Comparison of ENCODE assay signal across 9 cellular contexts in genomic region chr2:205683991-205684390, GRCh38. TPM values are rescaled to one million over a fixed set of nuclear protein-coding genes. Genes with fewer than 3 reads are reported as not detected.
A peak's percentile ranks its signal among the peaks of the same experiment; 100 is the strongest.
DNase-seq lines count a peak whose midpoint lies in the region; ATAC-seq, FAIRE-seq and TF ChIP-seq lines count a peak whose summit lies in the region.
"Had no signal": no experiment of that assay in that cellular context is flagged by ENCODE, and none has a peak within 500 bp of the region (broad histone marks: within the 10 kb centered on the region; RNA-seq: fewer than 3 reads in every experiment).

No MANE protein-coding gene starts in this region.

- peak overlapping the region; percentile 91 for H3K9ac ChIP-seq in NT2/D1 (ENCODE audit: insufficient read length, low read depth)
- H3K9ac ChIP-seq in endothelial cell of umbilical vein (replicated peaks; ENCODE audit: extremely low read depth, insufficient read depth, low read length): peak overlapping the region; percentile 92
- H3K9ac ChIP-seq in neural cell (ENCODE audit: low read length): peak overlapping the region; percentile 88

- CTCF ChIA-PET in endothelial cell of umbilical vein (lab: Charles Lee): interaction anchor here (1.1 to 4.1 kb wide), 6 partner anchors 15 to 1539 kb away, joined by 4 to 29 read pairs (median 8); no protein-coding TSS in a partner anchor

- no peak for ATAC-seq in HG03280 (IDR thresholded peaks at IDR 0.05; ENCODE audit: unreplicated experiment)
- ATAC-seq in left colon: no peak
- ATAC-seq: natural killer cell treated with Interleukin-12 subunit alpha and Interleukin-12 subunit beta and Interleukin-15 and Interleukin-18, amount 100 ng/mL, for 72 hours had no signal

- no peaks in the 10 kb centered on the region for H3K9me1 ChIP-seq in endothelial cell of umbilical vein (replicated peaks; ENCODE audit: control insufficient read depth, extremely low read depth, insufficient read depth, low read length)

- intact Hi-C loops in endothelial cell of umbilical vein (cut with micrococcal nuclease): loop anchor here (2.0 to 5.0 kb wide), 2 partner anchors 85 to 487 kb away; no protein-coding TSS in a partner anchor
- intact Hi-C loops in left colon (cut with DNase I, micrococcal nuclease): no loop called here

- dilution Hi-C loops in endothelial cell of umbilical vein (cut with MboI; ENCODE audit: extremely low pct_ligation_motif_present, low sequenced_read_pairs): no loop called here

- H3K4me1 ChIP-seq in ACC112 (ENCODE audit: control insufficient read depth, insufficient read depth, low read length, unreplicated experiment) (peaks cover 13% of the 10 kb centered on the region), NT2/D1 (ENCODE audit: insufficient read depth, insufficient read length) (peaks cover 14% of the 10 kb centered on the region), endothelial cell of umbilical vein (ENCODE audit: control insufficient read depth, extremely low read depth, insufficient read depth, low read length) (peaks cover 49% of the 10 kb centered on the region)

- H3K27me3 ChIP-seq in ACC112 (ENCODE audit: insufficient read depth, low read length): no peaks in the 10 kb centered on the region
- H3K27me3 ChIP-seq in NT2/D1 (ENCODE audit: insufficient read depth, insufficient read length): peaks cover 4% of the 10 kb centered on the region
- H3K27me3 ChIP-seq in endothelial cell of umbilical vein (ENCODE audit: control insufficient read depth in 2 of 2, insufficient read depth in 2 of 2, low read length in 2 of 2): no peaks in the 10 kb centered on the region
- peaks cover 46% of the 10 kb centered on the region for H3K27me3 ChIP-seq in neural cell (ENCODE audit: insufficient read depth, low read depth, low read length)

- TF ChIP-seq EP300 in neural cell (conservative IDR thresholded peaks at IDR 0.05; ENCODE audit: poor library complexity, severe bottlenecking): no peak

- TF ChIP-seq CTCF in endothelial cell of umbilical vein (IDR thresholded peaks at IDR 0.05; ENCODE audit: extremely low read depth in 1 of 2, insufficient read depth in 1 of 2, low read depth in 1 of 2, low read length in 2 of 2): no peak
- no peak for TF ChIP-seq CTCF in neural cell (IDR thresholded peaks at IDR 0.05; ENCODE audit: poor library complexity, severe bottlenecking)

- no peak overlapping the region for H3K27ac ChIP-seq in ACC112 (ENCODE audit: low read depth, low read length)
- peak overlapping the region; percentile 73 for H3K27ac ChIP-seq in endothelial cell of umbilical vein (ENCODE audit: insufficient read depth, low read depth, low read length)
- H3K27ac ChIP-seq in neural cell (ENCODE audit: low read length): no peak overlapping the region
- no peak overlapping the region for H3K27ac ChIP-seq in caudate nucleus (ENCODE audit: low read depth, low read length)

- no peaks in the 10 kb centered on the region for H4K20me1 ChIP-seq in endothelial cell of umbilical vein (replicated peaks; ENCODE audit: control insufficient read depth, extremely low read depth, insufficient read depth, low read length)
- H4K20me1 ChIP-seq in neural cell (ENCODE audit: insufficient read depth): no peaks in the 10 kb centered on the region

- peak overlapping the region; percentile 13 for H2AFZ ChIP-seq in ACC112 (ENCODE audit: low read length, unreplicated experiment)
- no peak overlapping the region for H2AFZ ChIP-seq in endothelial cell of umbilical vein (ENCODE audit: low read depth, low read length)
- no peak overlapping the region for H2AFZ ChIP-seq in neural cell (ENCODE audit: low read depth, low read length)

- no peaks in the 10 kb centered on the region for H3F3A ChIP-seq in neural cell (ENCODE audit: insufficient read depth, low read length, poor library complexity, severe bottlenecking)

- H3K4me3 ChIP-seq in ACC112 (ENCODE audit: low read depth, low read length) (peak overlapping the region; percentile 82), NT2/D1 (ENCODE audit: insufficient read length, low read depth) (peak overlapping the region; percentile 78), endothelial cell of umbilical vein (replicated peaks in 1 of 3; ENCODE audit: insufficient read depth in 1 of 3, low read depth in 1 of 3, low read length in 3 of 3) (peak overlapping the region; percentile 67 to 99 (median 96)), neural cell (ENCODE audit: low read length) (peak overlapping the region; percentile 91)

- DNase-seq in NT2/D1 (ENCODE audit: low read depth, low spot score) (no peak), endothelial cell of umbilical vein (ENCODE audit: low read depth, low spot score) (no peak), DMS79 treated with DMSO at 0.1 percent for 48 hours (lab: John Stamatoyannopoulos, UW) (no peak), caudate nucleus (lab: John Stamatoyannopoulos, UW) (no peak), left colon (no peak)

- no peak for TF ChIP-seq RAD21 in neural cell (conservative IDR thresholded peaks at IDR 0.05)

- no peaks in the 10 kb centered on the region for H3K36me3 ChIP-seq in ACC112 (ENCODE audit: insufficient read depth, low read length)
- H3K36me3 ChIP-seq in NT2/D1 (ENCODE audit: insufficient read depth, insufficient read length, low read length): peaks cover 34% of the 10 kb centered on the region
- H3K36me3 ChIP-seq in endothelial cell of umbilical vein (ENCODE audit: control insufficient read depth in 2 of 2, extremely low read depth in 1 of 2, insufficient read depth in 2 of 2, low read length in 2 of 2): peaks cover 0 to 3% of the 10 kb centered on the region in 2 experiments
- H3K36me3 ChIP-seq in neural cell (ENCODE audit: insufficient read depth, low read length): no peaks in the 10 kb centered on the region

- POLR2A ChIA-PET in endothelial cell of umbilical vein (lab: Charles Lee): interaction anchor here (1.4 kb wide), 1 partner anchor 1138 kb away, joined by 3 read pairs; the partner anchor contains the start of gene PARD3B

- FAIRE-seq in endothelial cell of umbilical vein (lab: Jason Lieb, UNC): no peak

- H3K4me2 ChIP-seq in endothelial cell of umbilical vein (ENCODE audit: insufficient read depth, low read length): peak overlapping the region; percentile 97
- H3K4me2 ChIP-seq in neural cell (ENCODE audit: low read length): peak overlapping the region; percentile 28

- H3K9me3 ChIP-seq in NT2/D1 (ENCODE audit: insufficient read depth, low read length): no peaks in the 10 kb centered on the region
- no peaks in the 10 kb centered on the region for H3K9me3 ChIP-seq in endothelial cell of umbilical vein (replicated peaks; ENCODE audit: control insufficient read depth, insufficient read depth, low read length)
- no peaks in the 10 kb centered on the region for H3K9me3 ChIP-seq in neural cell (ENCODE audit: low read length)

- TF ChIP-seq POLR2A in endothelial cell of umbilical vein (IDR thresholded peaks at IDR 0.05; ENCODE audit: low read depth, low read length): no peak

- H3K79me2 ChIP-seq in ACC112 (ENCODE audit: control insufficient read depth, insufficient read depth, low read length, unreplicated experiment) (no peaks in the 10 kb centered on the region), endothelial cell of umbilical vein (ENCODE audit: control insufficient read depth, insufficient read depth, low read length) (peaks cover 49% of the 10 kb centered on the region), neural cell (replicated peaks; ENCODE audit: insufficient read depth, low read length) (peaks cover 30% of the 10 kb centered on the region)

- H3K9me2 ChIP-seq in neural cell (ENCODE audit: insufficient read depth, low read length): no peaks in the 10 kb centered on the region

- BruUV-seq in endothelial cell of umbilical vein (replicated peaks; lab: Mats Ljungman, UMichigan): no TSS peak

TF ChIP-seq in endothelial cell of umbilical vein, 7 proteins besides CTCF, POLR2A, EP300 and RAD21:
- no peak for TF ChIP-seq EZH2 (IDR thresholded peaks at IDR 0.05; ENCODE audit: borderline replicate concordance, low read depth, low read length, severe bottlenecking)
- no peak for TF ChIP-seq JUN (IDR thresholded peaks at IDR 0.05; ENCODE audit: borderline replicate concordance, insufficient read depth, insufficient read length, low read depth)
- TF ChIP-seq MAX (IDR thresholded peaks at IDR 0.05; ENCODE audit: insufficient read depth, insufficient read length): no peak
- TF ChIP-seq FOS (IDR thresholded peaks at IDR 0.05; ENCODE audit: borderline replicate concordance, insufficient read depth, low read length): no peak

TF ChIP-seq in neural cell, 6 proteins besides CTCF, POLR2A, EP300 and RAD21 (continues in another document):
- TF ChIP-seq SMC3 (conservative IDR thresholded peaks at IDR 0.05; ENCODE audit: poor library complexity): no peak

RNA-seq across cellular contexts. Expression of gene NRP2, which starts 1.7 kb away (rescaled TPM):
- total RNA-seq in endothelial cell of umbilical vein: 149 and 240 TPM in 2 replicates
- polyA plus RNA-seq in endothelial cell of umbilical vein: 138 and 160 TPM in 2 replicates
- polyA plus RNA-seq in endothelial cell of umbilical vein (2011; cell fraction: cytosol; rRNA removed): 107 and 113 TPM in 2 replicates
- 198 and 227 TPM in 2 replicates for polyA plus RNA-seq in endothelial cell of umbilical vein (2011; cell fraction: nucleus; rRNA removed)
- 99.8 and 162 TPM in 2 replicates for polyA plus RNA-seq in endothelial cell of umbilical vein (2012)
- 478 and 499 TPM in 2 replicates for polyA minus RNA-seq in endothelial cell of umbilical vein
- 1.3 TPM for polyA minus RNA-seq in endothelial cell of umbilical vein (2011; cell fraction: cytosol; rRNA and poly(A)+ RNA removed)
- polyA minus RNA-seq in endothelial cell of umbilical vein (2011; cell fraction: nucleus; rRNA and poly(A)+ RNA removed): 330 and 370 TPM in 2 replicates
- polyA plus RNA-seq in neural cell: 28.2 and 30.2 TPM in 2 replicates
- 64.0 and 73.7 TPM in 2 replicates for polyA minus RNA-seq in neural cell
- total RNA-seq in left colon: 10 to 100 TPM in 1 of 2 donors, 1 to 10 TPM in 1; 3.8 to 42.6 TPM
